Comparison of ENCODE assay signal across 16 cellular contexts in genomic region chr10:132372516-132373095, GRCh38.
"Had no signal": no experiment of that assay in that cellular context is flagged by ENCODE, and none has a peak within 500 bp of the region (broad histone marks: within the 10 kb centered on the region; RNA-seq: fewer than 3 reads in every experiment).

No MANE protein-coding gene starts in this region.

- ATAC-seq: left colon had no signal

- DNase-seq: activated CD8-positive, alpha-beta memory T cell treated with anti-CD3 and anti-CD28 coated beads for 24 hours; activated gamma-delta T cell treated with Interleukin-2 at 50 U/mL for 16 hours; caudate nucleus; left colon; stimulated activated naive CD8-positive, alpha-beta T cell treated with anti-CD3 and anti-CD28 coated beads, Interleukin-15, amount 100 ng/mL, for 72 hours; T-helper 1 cell; testis had no signal

- H3K9me3 Mint-ChIP-seq: activated T-helper 1 cell treated with anti-CD3 and anti-CD28 coated beads, Interleukin-12 subunit alpha, Interleukin-12 subunit beta, Interleukin-2, Interleukin-4 antibody, amounts not matched to agents 30 ng/mL and 10 ng/mL and 1 ng/mL, durations not matched to agents 14 hours and 24 hours and 36 hours; stimulated activated naive CD8-positive, alpha-beta T cell treated with anti-CD3 and anti-CD28 coated beads, Interleukin-15, amount 100 ng/mL, for 72 hours; type B pancreatic cell had no signal

- H3K4me3 Mint-ChIP-seq: activated T-helper 1 cell treated with anti-CD3 and anti-CD28 coated beads, Interleukin-12 subunit alpha, Interleukin-12 subunit beta, Interleukin-2, Interleukin-4 antibody, amounts not matched to agents 30 ng/mL and 10 ng/mL and 1 ng/mL, durations not matched to agents 14 hours and 24 hours and 36 hours; brain; mesothelial cell of epicardium; stimulated activated naive CD8-positive, alpha-beta T cell treated with anti-CD3 and anti-CD28 coated beads, Interleukin-15, amount 100 ng/mL, for 72 hours; type B pancreatic cell had no signal

- H2AFZ ChIP-seq: hepatocyte had no signal

- H3K4me1 ChIP-seq: prostate gland, right atrium auricular region, testis had no signal

- H3K27ac Mint-ChIP-seq: activated T-helper 1 cell treated with anti-CD3 and anti-CD28 coated beads, Interleukin-12 subunit alpha, Interleukin-12 subunit beta, Interleukin-2, Interleukin-4 antibody, amounts not matched to agents 30 ng/mL and 10 ng/mL and 1 ng/mL, durations not matched to agents 14 hours and 24 hours and 36 hours; mesothelial cell of epicardium; type B pancreatic cell had no signal

- H3K4me2 ChIP-seq: hepatocyte had no signal

- H3K36me3 ChIP-seq: prostate gland, right atrium auricular region had no signal

- H3K27ac ChIP-seq: dorsolateral prefrontal cortex, hepatocyte, prostate gland, right atrium auricular region, skin epidermis, testis had no signal

- H3K27me3 Mint-ChIP-seq: brain; stimulated activated naive CD8-positive, alpha-beta T cell treated with anti-CD3 and anti-CD28 coated beads, Interleukin-15, amount 100 ng/mL, for 72 hours had no signal

- H3K4me1 Mint-ChIP-seq: brain had no signal

- H3K27me3 ChIP-seq: dorsolateral prefrontal cortex, hepatocyte, right atrium auricular region, testis had no signal

- H3K9me3 ChIP-seq: prostate gland, right atrium auricular region, testis had no signal

- H3K4me3 ChIP-seq: dorsolateral prefrontal cortex, hepatocyte, prostate gland, right atrium auricular region, skin epidermis, testis had no signal
